1 cellular context compared by ENCODE assay signal in the genomic region with DNA sequence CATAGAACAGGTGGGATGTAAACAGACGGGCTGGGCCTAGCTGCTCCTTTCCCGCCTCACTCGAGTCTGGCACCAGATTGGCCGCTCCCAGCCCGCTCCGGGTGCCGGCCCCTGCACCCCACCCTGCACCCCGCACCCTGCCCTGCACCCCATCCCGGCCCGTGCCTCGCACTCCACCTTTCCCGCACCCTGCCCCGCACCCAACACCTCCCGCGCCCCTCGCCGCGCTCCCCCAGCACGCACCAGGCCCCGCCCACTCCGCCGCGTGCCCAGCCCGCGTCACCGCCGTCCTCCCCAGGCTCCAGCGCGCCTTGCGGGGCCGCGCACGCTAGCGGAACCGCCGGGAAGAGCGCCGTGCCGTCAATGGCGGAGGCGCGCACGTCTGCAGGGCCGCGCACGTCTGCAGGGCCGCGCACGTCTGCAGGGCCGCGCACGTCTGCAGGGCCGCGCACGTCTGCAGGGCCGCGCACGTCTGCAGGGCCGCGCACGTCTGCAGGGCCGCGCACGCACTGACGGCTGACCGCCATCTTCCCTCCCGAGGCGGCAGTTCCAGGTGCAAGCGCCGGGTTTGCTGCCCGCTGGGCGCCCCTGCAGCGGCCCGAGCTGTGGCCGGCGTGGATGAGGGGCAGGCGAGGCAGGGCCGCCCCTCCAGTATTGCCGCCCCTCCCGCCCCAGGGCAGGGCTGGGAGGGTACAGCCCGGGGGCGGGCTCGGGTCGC.
TF ChIP-seq lines count a peak whose summit lies in the region.

A gene (plus strand): TSS at position 503 of the 718 bp plus-strand sequence. CDS start 347 bp downstream, outside the sequence.

TF ChIP-seq in H1, 55 proteins besides CTCF, POLR2A, EP300 and RAD21 (continued from another document):
- peak; percentile 76 for TF ChIP-seq PHF8 (conservative IDR thresholded peaks at IDR 0.05; ENCODE audit: low read depth, low read length)
- no peak for TF ChIP-seq RNF2 (IDR thresholded peaks at IDR 0.05; ENCODE audit: borderline replicate concordance, low read depth, low read length, missing control alignments, poor library complexity, severe bottlenecking)
- TF ChIP-seq SP2 (IDR thresholded peaks at IDR 0.05; ENCODE audit: low read length): no peak
- no peak for TF ChIP-seq EZH2 (IDR thresholded peaks at IDR 0.05; ENCODE audit: low read depth, low read length, severe bottlenecking)
- TF ChIP-seq, protein P1, sequence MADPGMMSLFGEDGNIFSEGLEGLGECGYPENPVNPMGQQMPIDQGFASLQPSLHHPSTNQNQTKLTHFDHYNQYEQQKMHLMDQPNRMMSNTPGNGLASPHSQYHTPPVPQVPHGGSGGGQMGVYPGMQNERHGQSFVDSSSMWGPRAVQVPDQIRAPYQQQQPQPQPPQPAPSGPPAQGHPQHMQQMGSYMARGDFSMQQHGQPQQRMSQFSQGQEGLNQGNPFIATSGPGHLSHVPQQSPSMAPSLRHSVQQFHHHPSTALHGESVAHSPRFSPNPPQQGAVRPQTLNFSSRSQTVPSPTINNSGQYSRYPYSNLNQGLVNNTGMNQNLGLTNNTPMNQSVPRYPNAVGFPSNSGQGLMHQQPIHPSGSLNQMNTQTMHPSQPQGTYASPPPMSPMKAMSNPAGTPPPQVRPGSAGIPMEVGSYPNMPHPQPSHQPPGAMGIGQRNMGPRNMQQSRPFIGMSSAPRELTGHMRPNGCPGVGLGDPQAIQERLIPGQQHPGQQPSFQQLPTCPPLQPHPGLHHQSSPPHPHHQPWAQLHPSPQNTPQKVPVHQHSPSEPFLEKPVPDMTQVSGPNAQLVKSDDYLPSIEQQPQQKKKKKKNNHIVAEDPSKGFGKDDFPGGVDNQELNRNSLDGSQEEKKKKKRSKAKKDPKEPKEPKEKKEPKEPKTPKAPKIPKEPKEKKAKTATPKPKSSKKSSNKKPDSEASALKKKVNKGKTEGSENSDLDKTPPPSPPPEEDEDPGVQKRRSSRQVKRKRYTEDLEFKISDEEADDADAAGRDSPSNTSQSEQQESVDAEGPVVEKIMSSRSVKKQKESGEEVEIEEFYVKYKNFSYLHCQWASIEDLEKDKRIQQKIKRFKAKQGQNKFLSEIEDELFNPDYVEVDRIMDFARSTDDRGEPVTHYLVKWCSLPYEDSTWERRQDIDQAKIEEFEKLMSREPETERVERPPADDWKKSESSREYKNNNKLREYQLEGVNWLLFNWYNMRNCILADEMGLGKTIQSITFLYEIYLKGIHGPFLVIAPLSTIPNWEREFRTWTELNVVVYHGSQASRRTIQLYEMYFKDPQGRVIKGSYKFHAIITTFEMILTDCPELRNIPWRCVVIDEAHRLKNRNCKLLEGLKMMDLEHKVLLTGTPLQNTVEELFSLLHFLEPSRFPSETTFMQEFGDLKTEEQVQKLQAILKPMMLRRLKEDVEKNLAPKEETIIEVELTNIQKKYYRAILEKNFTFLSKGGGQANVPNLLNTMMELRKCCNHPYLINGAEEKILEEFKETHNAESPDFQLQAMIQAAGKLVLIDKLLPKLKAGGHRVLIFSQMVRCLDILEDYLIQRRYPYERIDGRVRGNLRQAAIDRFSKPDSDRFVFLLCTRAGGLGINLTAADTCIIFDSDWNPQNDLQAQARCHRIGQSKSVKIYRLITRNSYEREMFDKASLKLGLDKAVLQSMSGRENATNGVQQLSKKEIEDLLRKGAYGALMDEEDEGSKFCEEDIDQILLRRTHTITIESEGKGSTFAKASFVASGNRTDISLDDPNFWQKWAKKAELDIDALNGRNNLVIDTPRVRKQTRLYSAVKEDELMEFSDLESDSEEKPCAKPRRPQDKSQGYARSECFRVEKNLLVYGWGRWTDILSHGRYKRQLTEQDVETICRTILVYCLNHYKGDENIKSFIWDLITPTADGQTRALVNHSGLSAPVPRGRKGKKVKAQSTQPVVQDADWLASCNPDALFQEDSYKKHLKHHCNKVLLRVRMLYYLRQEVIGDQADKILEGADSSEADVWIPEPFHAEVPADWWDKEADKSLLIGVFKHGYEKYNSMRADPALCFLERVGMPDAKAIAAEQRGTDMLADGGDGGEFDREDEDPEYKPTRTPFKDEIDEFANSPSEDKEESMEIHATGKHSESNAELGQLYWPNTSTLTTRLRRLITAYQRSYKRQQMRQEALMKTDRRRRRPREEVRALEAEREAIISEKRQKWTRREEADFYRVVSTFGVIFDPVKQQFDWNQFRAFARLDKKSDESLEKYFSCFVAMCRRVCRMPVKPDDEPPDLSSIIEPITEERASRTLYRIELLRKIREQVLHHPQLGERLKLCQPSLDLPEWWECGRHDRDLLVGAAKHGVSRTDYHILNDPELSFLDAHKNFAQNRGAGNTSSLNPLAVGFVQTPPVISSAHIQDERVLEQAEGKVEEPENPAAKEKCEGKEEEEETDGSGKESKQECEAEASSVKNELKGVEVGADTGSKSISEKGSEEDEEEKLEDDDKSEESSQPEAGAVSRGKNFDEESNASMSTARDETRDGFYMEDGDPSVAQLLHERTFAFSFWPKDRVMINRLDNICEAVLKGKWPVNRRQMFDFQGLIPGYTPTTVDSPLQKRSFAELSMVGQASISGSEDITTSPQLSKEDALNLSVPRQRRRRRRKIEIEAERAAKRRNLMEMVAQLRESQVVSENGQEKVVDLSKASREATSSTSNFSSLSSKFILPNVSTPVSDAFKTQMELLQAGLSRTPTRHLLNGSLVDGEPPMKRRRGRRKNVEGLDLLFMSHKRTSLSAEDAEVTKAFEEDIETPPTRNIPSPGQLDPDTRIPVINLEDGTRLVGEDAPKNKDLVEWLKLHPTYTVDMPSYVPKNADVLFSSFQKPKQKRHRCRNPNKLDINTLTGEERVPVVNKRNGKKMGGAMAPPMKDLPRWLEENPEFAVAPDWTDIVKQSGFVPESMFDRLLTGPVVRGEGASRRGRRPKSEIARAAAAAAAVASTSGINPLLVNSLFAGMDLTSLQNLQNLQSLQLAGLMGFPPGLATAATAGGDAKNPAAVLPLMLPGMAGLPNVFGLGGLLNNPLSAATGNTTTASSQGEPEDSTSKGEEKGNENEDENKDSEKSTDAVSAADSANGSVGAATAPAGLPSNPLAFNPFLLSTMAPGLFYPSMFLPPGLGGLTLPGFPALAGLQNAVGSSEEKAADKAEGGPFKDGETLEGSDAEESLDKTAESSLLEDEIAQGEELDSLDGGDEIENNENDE (IDR thresholded peaks at IDR 0.05; ENCODE audit: insufficient replicate concordance, low read length): no peak
- peak; percentile 53; the same call in 1 of the 2 replicates for TF ChIP-seq KDM5A (IDR thresholded peaks at IDR 0.05; ENCODE audit: low read length)
- TF ChIP-seq KDM4A (IDR thresholded peaks at IDR 0.05; ENCODE audit: low read depth, low read length, severe bottlenecking): peak; percentile 54
- peak; percentile 31; the same call in 1 of the 2 replicates for TF ChIP-seq TBP (IDR thresholded peaks at IDR 0.05; ENCODE audit: low read depth, low read length)
- TF ChIP-seq, protein P2, sequence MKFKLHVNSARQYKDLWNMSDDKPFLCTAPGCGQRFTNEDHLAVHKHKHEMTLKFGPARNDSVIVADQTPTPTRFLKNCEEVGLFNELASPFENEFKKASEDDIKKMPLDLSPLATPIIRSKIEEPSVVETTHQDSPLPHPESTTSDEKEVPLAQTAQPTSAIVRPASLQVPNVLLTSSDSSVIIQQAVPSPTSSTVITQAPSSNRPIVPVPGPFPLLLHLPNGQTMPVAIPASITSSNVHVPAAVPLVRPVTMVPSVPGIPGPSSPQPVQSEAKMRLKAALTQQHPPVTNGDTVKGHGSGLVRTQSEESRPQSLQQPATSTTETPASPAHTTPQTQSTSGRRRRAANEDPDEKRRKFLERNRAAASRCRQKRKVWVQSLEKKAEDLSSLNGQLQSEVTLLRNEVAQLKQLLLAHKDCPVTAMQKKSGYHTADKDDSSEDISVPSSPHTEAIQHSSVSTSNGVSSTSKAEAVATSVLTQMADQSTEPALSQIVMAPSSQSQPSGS (IDR thresholded peaks at IDR 0.05; ENCODE audit: low read length): no peak
- TF ChIP-seq RFX5 (IDR thresholded peaks at IDR 0.05; ENCODE audit: borderline replicate concordance, low read depth, low read length): no peak
- TF ChIP-seq POU5F1 (IDR thresholded peaks at IDR 0.05; ENCODE audit: low read depth, low read length): no peak
- no peak for TF ChIP-seq GABPA (IDR thresholded peaks at IDR 0.05; ENCODE audit: borderline replicate concordance, insufficient read depth, low read length)
- TF ChIP-seq, protein P3, sequence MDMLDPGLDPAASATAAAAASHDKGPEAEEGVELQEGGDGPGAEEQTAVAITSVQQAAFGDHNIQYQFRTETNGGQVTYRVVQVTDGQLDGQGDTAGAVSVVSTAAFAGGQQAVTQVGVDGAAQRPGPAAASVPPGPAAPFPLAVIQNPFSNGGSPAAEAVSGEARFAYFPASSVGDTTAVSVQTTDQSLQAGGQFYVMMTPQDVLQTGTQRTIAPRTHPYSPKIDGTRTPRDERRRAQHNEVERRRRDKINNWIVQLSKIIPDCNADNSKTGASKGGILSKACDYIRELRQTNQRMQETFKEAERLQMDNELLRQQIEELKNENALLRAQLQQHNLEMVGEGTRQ (IDR thresholded peaks at IDR 0.05; ENCODE audit: low read length): no peak
- TF ChIP-seq EGR1 (IDR thresholded peaks at IDR 0.05; ENCODE audit: borderline replicate concordance, low read depth, low read length): peak; percentile 39; the same call in 1 of the 2 replicates
- TF ChIP-seq CREB1 (IDR thresholded peaks at IDR 0.05): peak; percentile 80
- 0 out of 2 replicates have a peak, but pooled peaks have one; percentile 17 for TF ChIP-seq TEAD4 (IDR thresholded peaks at IDR 0.05; ENCODE audit: low read depth, low read length)
- peak; percentile 21; the same call in 1 of the 2 replicates for TF ChIP-seq RBBP5 (IDR thresholded peaks at IDR 0.05; ENCODE audit: borderline replicate concordance, low read depth, low read length)
- 0 out of 2 replicates have a peak, but pooled peaks have one; percentile 36 for TF ChIP-seq TAF1 (IDR thresholded peaks at IDR 0.05; ENCODE audit: low read depth, low read length)
- TF ChIP-seq, protein P4, sequence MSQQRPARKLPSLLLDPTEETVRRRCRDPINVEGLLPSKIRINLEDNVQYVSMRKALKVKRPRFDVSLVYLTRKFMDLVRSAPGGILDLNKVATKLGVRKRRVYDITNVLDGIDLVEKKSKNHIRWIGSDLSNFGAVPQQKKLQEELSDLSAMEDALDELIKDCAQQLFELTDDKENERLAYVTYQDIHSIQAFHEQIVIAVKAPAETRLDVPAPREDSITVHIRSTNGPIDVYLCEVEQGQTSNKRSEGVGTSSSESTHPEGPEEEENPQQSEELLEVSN (IDR thresholded peaks at IDR 0.05): peak; percentile 96
- TF ChIP-seq SIN3A (conservative IDR thresholded peaks at IDR 0.05 in 1 of 2, IDR thresholded peaks at IDR 0.05 in 1 of 2; ENCODE audit: low read depth in 1 of 2, low read length in 2 of 2): no peak
- peak; percentile 43; the same call in 1 of the 2 replicates for TF ChIP-seq SP4 (IDR thresholded peaks at IDR 0.05; ENCODE audit: low read length)
- TF ChIP-seq CTBP2 (IDR thresholded peaks at IDR 0.05; ENCODE audit: borderline replicate concordance, insufficient read depth, insufficient read length, low read length): no peak
- no peak for TF ChIP-seq CHD1 (IDR thresholded peaks at IDR 0.05; ENCODE audit: low read depth, low read length)
- TF ChIP-seq CHD2 (IDR thresholded peaks at IDR 0.05; ENCODE audit: low read length): no peak
- TF ChIP-seq, protein P5, sequence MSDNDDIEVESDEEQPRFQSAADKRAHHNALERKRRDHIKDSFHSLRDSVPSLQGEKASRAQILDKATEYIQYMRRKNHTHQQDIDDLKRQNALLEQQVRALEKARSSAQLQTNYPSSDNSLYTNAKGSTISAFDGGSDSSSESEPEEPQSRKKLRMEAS (IDR thresholded peaks at IDR 0.05): peak; percentile 96
- no peak for TF ChIP-seq SRF (IDR thresholded peaks at IDR 0.05; ENCODE audit: low read depth, low read length)
- TF ChIP-seq NANOG (IDR thresholded peaks at IDR 0.05; ENCODE audit: insufficient read depth, low read depth, low read length, poor library complexity, severe bottlenecking): no peak
- TF ChIP-seq YY1 (IDR thresholded peaks at IDR 0.05; ENCODE audit: low read depth, low read length): peak; percentile 91
- no peak for TF ChIP-seq MAFK (IDR thresholded peaks at IDR 0.05; ENCODE audit: low read depth, low read length)
- TF ChIP-seq JUN (IDR thresholded peaks at IDR 0.05; ENCODE audit: low read depth, low read length): no peak
- TF ChIP-seq TCF12 (IDR thresholded peaks at IDR 0.05; ENCODE audit: low read depth, low read length): peak; percentile 86; the same call in 1 of the 2 replicates
TF ChIP-seq in H1: peak in this region for 15.
